In genomic region chr18:21820035-21820810, GRCh38 we compare ENCODE assay signal across 8 cellular contexts.
DNase-seq lines count a peak whose midpoint lies in the region; ATAC-seq and TF ChIP-seq lines count a peak whose summit lies in the region.

No MANE protein-coding gene starts in this region.

- no peak overlapping the region for H3K4me3 Mint-ChIP-seq in type B pancreatic cell

- H3K4me3 ChIP-seq in foreskin fibroblast (ENCODE audit: low read depth in 1 of 2, low read length in 2 of 2), result no peak overlapping the region

- H3K36me3 Mint-ChIP-seq in type B pancreatic cell, result peaks cover 12% of the 10 kb centered on the region

- ATAC-seq in Right ventricle myocardium superior (ENCODE audit: poor library complexity) (peak; percentile 38), left cardiac atrium (no peak)

- H3K4me1 Mint-ChIP-seq in type B pancreatic cell (ENCODE audit: unreplicated experiment), result no peaks in the 10 kb centered on the region

- intact Hi-C loops in Right ventricle myocardium superior (cut with DNase I), result loop anchor here (2.0 kb wide), 1 partner anchor 31 kb away; no protein-coding TSS in a partner anchor
- intact Hi-C loops in left cardiac atrium (cut with DNase I), result no loop called here

- no peaks in the 10 kb centered on the region for H3K9me3 Mint-ChIP-seq in type B pancreatic cell

- TF ChIP-seq CTCF in foreskin fibroblast (IDR thresholded peaks at IDR 0.05; ENCODE audit: low read depth, low read length) (peak; percentile 56), type B pancreatic cell (conservative IDR thresholded peaks at IDR 0.05) (peak; percentile 80)

- peak overlapping the region; percentile 41 for H3K27ac Mint-ChIP-seq in type B pancreatic cell

- DNase-seq in Right ventricle myocardium superior (no peak), left cardiac atrium (no peak), RKO (ENCODE audit: low spot score) (peak; percentile 45), foreskin fibroblast (peak in 1 of 2 donors; percentile 30), type B pancreatic cell (ENCODE audit: extremely low spot score, unreplicated experiment) (no peak), CD1c-positive myeloid dendritic cell (ENCODE audit: extremely low spot score) (no peak), COR-L47 (lab: John Stamatoyannopoulos, UW) (no peak), occipital lobe (lab: John Stamatoyannopoulos, UW) (no peak)

- no peaks in the 10 kb centered on the region for H3K27me3 Mint-ChIP-seq in type B pancreatic cell
